Comparison of ENCODE assay signal across 14 cellular contexts in the genomic region with DNA sequence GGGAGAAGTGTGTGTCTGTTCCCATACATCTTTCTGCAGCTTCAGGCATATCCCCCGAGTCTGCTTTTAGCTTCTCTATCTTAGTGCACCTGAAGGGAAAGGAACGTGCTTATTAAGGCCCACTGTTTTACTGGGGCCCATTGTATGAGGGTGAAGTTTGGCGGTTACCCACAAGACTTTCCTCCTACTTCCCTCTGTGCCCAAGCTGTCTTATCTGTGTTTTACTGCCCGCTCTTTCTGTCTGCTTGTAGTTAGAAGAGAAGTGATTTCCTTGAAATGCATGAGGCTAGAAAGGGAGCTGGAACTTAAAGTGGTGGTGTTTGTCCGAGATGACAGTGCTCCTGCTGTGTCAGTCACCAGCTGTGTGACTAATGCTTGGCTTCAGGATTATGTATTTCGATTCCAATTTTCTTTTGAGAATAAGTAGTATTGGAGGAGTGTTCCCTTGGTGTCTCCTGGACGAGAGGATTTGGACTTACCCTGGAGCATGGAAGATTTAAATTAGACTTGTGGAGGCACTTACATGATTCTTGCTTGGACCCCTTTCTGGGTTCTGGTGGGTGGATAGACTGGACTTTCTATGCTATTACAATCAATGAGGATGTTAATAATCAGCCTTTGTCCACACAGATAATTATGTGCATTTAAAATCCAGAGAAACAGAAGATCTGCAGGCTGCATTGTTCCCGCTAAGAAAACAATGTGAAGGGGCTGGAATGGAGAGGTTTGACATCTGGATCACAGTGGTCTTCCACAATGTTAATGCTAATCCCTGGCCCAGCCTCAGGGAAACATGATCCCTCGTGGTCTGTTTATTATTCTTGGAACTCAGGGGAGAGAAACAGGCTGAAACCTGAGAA. TPM values are rescaled to one million over a fixed set of nuclear protein-coding genes. Genes with fewer than 3 reads are reported as not detected.
DNase-seq lines count a peak whose midpoint lies in the region; ATAC-seq, FAIRE-seq and TF ChIP-seq lines count a peak whose summit lies in the region.
"Had no signal": no experiment of that assay in that cellular context is flagged by ENCODE, and none has a peak within 500 bp of the region (broad histone marks: within the 10 kb centered on the region; RNA-seq: fewer than 3 reads in every experiment).

No MANE protein-coding gene starts in this region.

- POLR2A ChIA-PET in endothelial cell of umbilical vein (lab: Charles Lee) = no interaction called here

- no peak for ATAC-seq in GM19452 (IDR thresholded peaks at IDR 0.05; ENCODE audit: unreplicated experiment)
- ATAC-seq: natural killer cell treated with Interleukin-12 subunit alpha and Interleukin-12 subunit beta and Interleukin-15 and Interleukin-18, amount 100 ng/mL, for 72 hours; stimulated activated memory B cell treated with anti-CD40 and anti-IgM and Interleukin-4, amounts not matched to agents 10 μg/mL and 1 μg/mL and 100 μg/mL, for 72 hours had no signal

- H3K9me3 ChIP-seq in endothelial cell of umbilical vein (replicated peaks; ENCODE audit: control insufficient read depth, insufficient read depth, low read length) (no peaks in the 10 kb centered on the region), transverse colon (no peaks in the 10 kb centered on the region)

- H3K4me1 ChIP-seq in endothelial cell of umbilical vein (ENCODE audit: control insufficient read depth, extremely low read depth, insufficient read depth, low read length) (peaks cover 2% of the 10 kb centered on the region), transverse colon (peaks cover 0 to 7% (median 6%) of the 10 kb centered on the region in 4 donors)

- no peaks in the 10 kb centered on the region for H3K36me3 Mint-ChIP-seq in T-helper 2 cell treated with Interferon-gamma antibody and Interleukin-4, amounts not matched to agents 5 μg/mL and 100 μg/mL, for 36 hours (ENCODE audit: low read depth)
- H3K36me3 Mint-ChIP-seq: natural killer cell treated with Interleukin-12 subunit alpha and Interleukin-12 subunit beta and Interleukin-15 and Interleukin-18, amount 100 ng/mL, for 72 hours; stimulated activated memory B cell treated with anti-CD40 and anti-IgM and Interleukin-4, amounts not matched to agents 10 μg/mL and 1 μg/mL and 100 μg/mL, for 72 hours had no signal

- peaks cover 35 to 36% of the 10 kb centered on the region in 2 experiments for H3K27me3 ChIP-seq in endothelial cell of umbilical vein (ENCODE audit: control insufficient read depth in 2 of 2, insufficient read depth in 2 of 2, low read length in 2 of 2)
- H3K27me3 ChIP-seq in transverse colon = peaks cover 50% of the 10 kb centered on the region

- TF ChIP-seq CTCF in endothelial cell of umbilical vein (IDR thresholded peaks at IDR 0.05; ENCODE audit: extremely low read depth in 1 of 2, insufficient read depth in 1 of 2, low read depth in 1 of 2, low read length in 2 of 2) = no peak
- no peak for TF ChIP-seq CTCF in transverse colon (IDR thresholded peaks at IDR 0.05)

- peaks cover 10% of the 10 kb centered on the region for H3K4me1 Mint-ChIP-seq in T-helper 2 cell treated with Interferon-gamma antibody and Interleukin-4, amounts not matched to agents 5 μg/mL and 100 μg/mL, for 36 hours (ENCODE audit: low read depth)
- H3K4me1 Mint-ChIP-seq: stimulated activated memory B cell treated with anti-CD40 and anti-IgM and Interleukin-4, amounts not matched to agents 10 μg/mL and 1 μg/mL and 100 μg/mL, for 72 hours had no signal

- no peak overlapping the region for H3K9ac ChIP-seq in endothelial cell of umbilical vein (replicated peaks; ENCODE audit: extremely low read depth, insufficient read depth, low read length)

- H3K27ac ChIP-seq in endothelial cell of umbilical vein (ENCODE audit: insufficient read depth, low read depth, low read length) (no peak overlapping the region), substantia nigra (ENCODE audit: low read depth, low read length, poor library complexity, severe bottlenecking) (peak overlapping the region; percentile 63), transverse colon (no peak overlapping the region)

- in situ Hi-C loops in transverse colon (cut with MboI; ENCODE audit: low pct_ligation_motif_present in 1 of 4, low pct_unique_long_range_greater_than_20kb in 1 of 4, low sequenced_read_pairs in 3 of 4) = no loop called here

- peaks cover 63% of the 10 kb centered on the region for H3K27me3 Mint-ChIP-seq in T-helper 2 cell treated with Interferon-gamma antibody and Interleukin-4, amounts not matched to agents 5 μg/mL and 100 μg/mL, for 36 hours (ENCODE audit: low read depth)

- H2AFZ ChIP-seq in endothelial cell of umbilical vein (ENCODE audit: low read depth, low read length) = no peak overlapping the region

- H3K27ac Mint-ChIP-seq in T-helper 2 cell treated with Interferon-gamma antibody and Interleukin-4, amounts not matched to agents 5 μg/mL and 100 μg/mL, for 36 hours = no peak overlapping the region
- H3K27ac Mint-ChIP-seq: natural killer cell treated with Interleukin-12 subunit alpha and Interleukin-12 subunit beta and Interleukin-15 and Interleukin-18, amount 100 ng/mL, for 72 hours; stimulated activated memory B cell treated with anti-CD40 and anti-IgM and Interleukin-4, amounts not matched to agents 10 μg/mL and 1 μg/mL and 100 μg/mL, for 72 hours had no signal

- WGBS in transverse colon (ENCODE audit: low coverage in 1 of 2), 2 donors = 67 to 72% methylated on average over 8 to 9 of the region's 9 CpGs

- peak overlapping the region; percentile 43 for H3K4me3 Mint-ChIP-seq in T-helper 2 cell treated with Interferon-gamma antibody and Interleukin-4, amounts not matched to agents 5 μg/mL and 100 μg/mL, for 36 hours
- H3K4me3 Mint-ChIP-seq: natural killer cell treated with Interleukin-12 subunit alpha and Interleukin-12 subunit beta and Interleukin-15 and Interleukin-18, amount 100 ng/mL, for 72 hours; stimulated activated memory B cell treated with anti-CD40 and anti-IgM and Interleukin-4, amounts not matched to agents 10 μg/mL and 1 μg/mL and 100 μg/mL, for 72 hours had no signal

- no TSS peak for BruUV-seq in endothelial cell of umbilical vein (replicated peaks; lab: Mats Ljungman, UMichigan)

- no peak for TF ChIP-seq POLR2A in endothelial cell of umbilical vein (IDR thresholded peaks at IDR 0.05; ENCODE audit: low read depth, low read length)
- no peak for TF ChIP-seq POLR2A in transverse colon (IDR thresholded peaks at IDR 0.05)

- no peaks in the 10 kb centered on the region for H3K9me1 ChIP-seq in endothelial cell of umbilical vein (replicated peaks; ENCODE audit: control insufficient read depth, extremely low read depth, insufficient read depth, low read length)

- FAIRE-seq in endothelial cell of umbilical vein (lab: Jason Lieb, UNC) = no peak

- H4K20me1 ChIP-seq in endothelial cell of umbilical vein (replicated peaks; ENCODE audit: control insufficient read depth, extremely low read depth, insufficient read depth, low read length) = no peaks in the 10 kb centered on the region

- no peaks in the 10 kb centered on the region for H3K79me2 ChIP-seq in endothelial cell of umbilical vein (ENCODE audit: control insufficient read depth, insufficient read depth, low read length)

- CTCF ChIA-PET in endothelial cell of umbilical vein (lab: Charles Lee) = interaction anchor here (0.6 to 2.3 kb wide), 3 partner anchors 11 to 19 kb away, joined by 3 to 8 read pairs (median 3); no protein-coding TSS in a partner anchor

- no peaks in the 10 kb centered on the region for H3K9me3 Mint-ChIP-seq in T-helper 2 cell treated with Interferon-gamma antibody and Interleukin-4, amounts not matched to agents 5 μg/mL and 100 μg/mL, for 36 hours
- H3K9me3 Mint-ChIP-seq: natural killer cell treated with Interleukin-12 subunit alpha and Interleukin-12 subunit beta and Interleukin-15 and Interleukin-18, amount 100 ng/mL, for 72 hours; stimulated activated memory B cell treated with anti-CD40 and anti-IgM and Interleukin-4, amounts not matched to agents 10 μg/mL and 1 μg/mL and 100 μg/mL, for 72 hours had no signal

- dilution Hi-C loops in endothelial cell of umbilical vein (cut with MboI; ENCODE audit: extremely low pct_ligation_motif_present, low sequenced_read_pairs) = no loop called here

- H3K36me3 ChIP-seq in endothelial cell of umbilical vein (ENCODE audit: control insufficient read depth in 2 of 2, extremely low read depth in 1 of 2, insufficient read depth in 2 of 2, low read length in 2 of 2) (no peaks in the 10 kb centered on the region), transverse colon (no peaks in the 10 kb centered on the region)

- no peak overlapping the region for H3K4me2 ChIP-seq in endothelial cell of umbilical vein (ENCODE audit: insufficient read depth, low read length)

- no peak overlapping the region for H3K4me3 ChIP-seq in endothelial cell of umbilical vein (replicated peaks in 1 of 3; ENCODE audit: insufficient read depth in 1 of 3, low read depth in 1 of 3, low read length in 3 of 3)
- no peak overlapping the region for H3K4me3 ChIP-seq in transverse colon

- TF ChIP-seq EP300 in transverse colon (IDR thresholded peaks at IDR 0.05; ENCODE audit: low read depth) = no peak

- intact Hi-C loops in endothelial cell of umbilical vein (cut with micrococcal nuclease) = no loop called here
- intact Hi-C loops in transverse colon (cut with DNase I; ENCODE audit: low total_unique reads) = no loop called here

- DNase-seq in T-helper 2 cell treated with Interferon-gamma antibody and Interleukin-4, amounts not matched to agents 5 μg/mL and 100 μg/mL, for 36 hours (ENCODE audit: low spot score) = no peak
- DNase-seq in T-helper 2 cell = no peak
- DNase-seq in NOMO-1 (lab: John Stamatoyannopoulos, UW; ENCODE audit: unreplicated experiment in 2 of 2) = peak; percentile 36 to 43
- DNase-seq in endothelial cell of umbilical vein (ENCODE audit: low read depth, low spot score) = peak; percentile 24
- DNase-seq in substantia nigra (lab: John Stamatoyannopoulos, UW) = peak in 1 of 49 donors; percentile 43
- DNase-seq in transverse colon = no peak
- no peak for DNase-seq in activated CD4-positive, alpha-beta T cell treated with anti-CD3 and anti-CD28 coated beads, Interleukin-2, amount 50 U/mL, for 4 hours
- DNase-seq: activated CD8-positive, alpha-beta memory T cell treated with anti-CD3 and anti-CD28 coated beads, Interleukin-2, amount 50 U/mL, for 48 hours; caudate nucleus; islet precursor cell; NCI-H510A had no signal

RNA-seq across cellular contexts. Expression of gene KRT86, which starts 13.9 kb away (rescaled TPM):
- not detected in 2 replicates for total RNA-seq in endothelial cell of umbilical vein
- not detected in 2 replicates for polyA plus RNA-seq in endothelial cell of umbilical vein
- polyA plus RNA-seq in endothelial cell of umbilical vein (2011; cell fraction: cytosol; rRNA removed) = not detected in 2 replicates
- polyA plus RNA-seq in endothelial cell of umbilical vein (2011; cell fraction: nucleus; rRNA removed) = 0.06 TPM in 1 of 2 replicates, not detected in the other
- polyA plus RNA-seq in endothelial cell of umbilical vein (2012) = not detected in 2 replicates
- not detected in 2 replicates for polyA minus RNA-seq in endothelial cell of umbilical vein
- polyA minus RNA-seq in endothelial cell of umbilical vein (2011; cell fraction: cytosol; rRNA and poly(A)+ RNA removed) = 1.2 TPM
- not detected in 2 replicates for polyA minus RNA-seq in endothelial cell of umbilical vein (2011; cell fraction: nucleus; rRNA and poly(A)+ RNA removed)
- total RNA-seq in transverse colon = 1 to 10 TPM in 1 of 4 donors, not detected in 3; 3.6 TPM

RNA-seq across cellular contexts. Expression of gene KRT7, which starts 27.5 kb away (rescaled TPM):
- total RNA-seq in endothelial cell of umbilical vein (293 and 420 TPM in 2 replicates), transverse colon (1 to 10 TPM in 1 of 4 donors, under 1 TPM in 2, not detected in 1; 0.75 to 1.6 (median 0.95) TPM)
- polyA plus RNA-seq in endothelial cell of umbilical vein = 120 and 131 TPM in 2 replicates
- 170 and 179 TPM in 2 replicates for polyA plus RNA-seq in endothelial cell of umbilical vein (2011; cell fraction: cytosol; rRNA removed)
- polyA plus RNA-seq in endothelial cell of umbilical vein (2011; cell fraction: nucleus; rRNA removed) = 202 and 253 TPM in 2 replicates
- polyA plus RNA-seq in endothelial cell of umbilical vein (2012) = 398 and 588 TPM in 2 replicates
- polyA minus RNA-seq in endothelial cell of umbilical vein = 110 and 113 TPM in 2 replicates
- polyA minus RNA-seq in endothelial cell of umbilical vein (2011; cell fraction: cytosol; rRNA and poly(A)+ RNA removed) = 331 TPM
- 34.1 and 37.4 TPM in 2 replicates for polyA minus RNA-seq in endothelial cell of umbilical vein (2011; cell fraction: nucleus; rRNA and poly(A)+ RNA removed)

RNA-seq across cellular contexts. Expression of gene KRT81, which starts 30.8 kb away (rescaled TPM):
- total RNA-seq in endothelial cell of umbilical vein (not detected in 2 replicates), transverse colon (not detected)
- not detected in 2 replicates for polyA plus RNA-seq in endothelial cell of umbilical vein
- polyA plus RNA-seq in endothelial cell of umbilical vein (2011; cell fraction: cytosol; rRNA removed) = not detected in 2 replicates
- not detected in 2 replicates for polyA plus RNA-seq in endothelial cell of umbilical vein (2011; cell fraction: nucleus; rRNA removed)
- not detected in 2 replicates for polyA plus RNA-seq in endothelial cell of umbilical vein (2012)
- polyA minus RNA-seq in endothelial cell of umbilical vein = not detected in 2 replicates
- not detected for polyA minus RNA-seq in endothelial cell of umbilical vein (2011; cell fraction: cytosol; rRNA and poly(A)+ RNA removed)
- not detected in 2 replicates for polyA minus RNA-seq in endothelial cell of umbilical vein (2011; cell fraction: nucleus; rRNA and poly(A)+ RNA removed)

Comparison
In these comparisons a context has a peak if more than half of its experiments do, and no peak if none do; other contexts are left out.
1. DNase-seq: peak in NOMO-1 (2 of 2) and endothelial cell of umbilical vein (single experiment); none in T-helper 2 cell treated with Interferon-gamma antibody and Interleukin-4, amounts not matched to agents 5 μg/mL and 100 μg/mL, for 36 hours (single experiment), T-helper 2 cell (0 of 5), transverse colon (single experiment) and activated CD4-positive, alpha-beta T cell treated with anti-CD3 and anti-CD28 coated beads, Interleukin-2, amount 50 U/mL, for 4 hours (0 of 2).
2. RNA of gene KRT7, which starts 27.5 kb away (total RNA-seq): 293 to 420 TPM in endothelial cell of umbilical vein; 0.75 to 1.6 TPM in transverse colon; every median in the first group is over 100 times any median in the second.